Comparison of ENCODE assay signal across 6 cellular contexts in the genomic region with DNA sequence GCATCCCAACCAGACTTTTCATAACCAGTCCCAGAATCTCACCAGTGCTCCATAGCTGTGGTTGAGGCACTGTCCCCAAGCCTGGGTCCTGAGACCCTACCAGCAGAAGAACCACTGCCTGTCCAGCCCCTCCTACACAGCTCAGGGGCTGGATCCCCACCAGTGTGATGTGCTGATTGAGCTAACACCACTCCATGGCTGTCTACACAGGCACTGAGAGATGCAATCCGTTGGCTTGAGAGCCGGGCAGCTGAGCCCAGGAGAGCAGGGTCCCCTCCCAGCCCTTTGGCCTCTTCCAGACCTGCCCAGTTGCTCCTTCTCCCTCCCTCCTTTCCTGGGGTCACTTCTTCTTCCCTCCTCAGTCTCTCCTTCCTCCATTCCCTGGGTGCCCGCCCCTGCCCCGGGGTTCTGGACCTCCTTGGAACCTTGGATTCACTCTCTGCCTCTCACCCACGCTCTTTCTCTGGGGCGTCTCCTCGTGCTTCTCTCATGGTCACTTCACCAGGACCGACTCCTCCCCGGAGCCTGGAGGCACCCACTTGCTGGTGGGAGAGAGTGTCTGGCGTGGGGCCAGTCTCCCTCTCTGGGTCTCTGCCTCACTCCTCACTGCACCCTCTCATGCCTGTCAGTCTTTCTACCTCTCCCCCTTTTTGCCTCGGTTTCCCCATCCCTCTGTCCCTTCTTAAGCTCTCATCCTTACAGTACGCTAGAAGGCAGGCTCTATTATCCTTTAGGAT. TPM values are rescaled to one million over a fixed set of nuclear protein-coding genes. Genes with fewer than 3 reads are reported as not detected.
A peak's percentile ranks its signal among the peaks of the same experiment; 100 is the strongest.
DNase-seq lines count a peak whose midpoint lies in the region; FAIRE-seq and TF ChIP-seq lines count a peak whose summit lies in the region.

No MANE protein-coding gene starts in this region.

- peaks cover 15% of the 10 kb centered on the region for H3K79me2 ChIP-seq in OCI-LY3 (ENCODE audit: low read length)
- peaks cover 21% of the 10 kb centered on the region for H3K79me2 ChIP-seq in endothelial cell of umbilical vein (ENCODE audit: control insufficient read depth, insufficient read depth, low read length)

- CTCF ChIA-PET in endothelial cell of umbilical vein (lab: Charles Lee) = interaction anchor here (1.0 to 2.5 kb wide), 6 partner anchors 8 to 70 kb away, joined by 3 to 8 read pairs (median 6); a partner anchor contains a TSS

- intact Hi-C loops in endothelial cell of umbilical vein (cut with micrococcal nuclease) = no loop called here
- intact Hi-C loops in sigmoid colon (cut with DNase I) = loop anchor here (5.0 kb wide), 1 partner anchor 167 kb away; no protein-coding TSS in a partner anchor

- TF ChIP-seq CTCF in OCI-LY3 (IDR thresholded peaks at IDR 0.05; ENCODE audit: low read depth, low read length) = no peak
- TF ChIP-seq CTCF in endothelial cell of umbilical vein (IDR thresholded peaks at IDR 0.05; ENCODE audit: extremely low read depth in 1 of 2, insufficient read depth in 1 of 2, low read depth in 1 of 2, low read length in 2 of 2) = no peak
- no peak for TF ChIP-seq CTCF in sigmoid colon (IDR thresholded peaks at IDR 0.05)

- peaks cover 37% of the 10 kb centered on the region for H3K4me1 ChIP-seq in OCI-LY3 (ENCODE audit: low read length)
- peaks cover 11% of the 10 kb centered on the region for H3K4me1 ChIP-seq in endothelial cell of umbilical vein (ENCODE audit: control insufficient read depth, extremely low read depth, insufficient read depth, low read length)
- H3K4me1 ChIP-seq in sigmoid colon = peaks cover 0 to 29% (median 25%) of the 10 kb centered on the region in 4 donors

- H3K9me3 ChIP-seq in OCI-LY3 (ENCODE audit: insufficient read depth, low read length) (no peaks in the 10 kb centered on the region), endothelial cell of umbilical vein (replicated peaks; ENCODE audit: control insufficient read depth, insufficient read depth, low read length) (no peaks in the 10 kb centered on the region), sigmoid colon (no peaks in the 10 kb centered on the region)

- peak; percentile 42 for DNase-seq in endothelial cell of umbilical vein (ENCODE audit: low read depth, low spot score)
- peak; percentile 86 for DNase-seq in sigmoid colon
- DNase-seq in NCI-H1105 (lab: John Stamatoyannopoulos, UW) = no peak
- no peak for DNase-seq in cortex of kidney (lab: John Stamatoyannopoulos, UW)
- DNase-seq in NCI-H526 treated with DMSO at 0.1 percent for 48 hours (lab: John Stamatoyannopoulos, UW) = no peak

- no TSS peak for BruUV-seq in endothelial cell of umbilical vein (replicated peaks; lab: Mats Ljungman, UMichigan)

- H3K36me3 ChIP-seq in OCI-LY3 (replicated peaks; ENCODE audit: low read depth, low read length) (peaks cover 16% of the 10 kb centered on the region), endothelial cell of umbilical vein (ENCODE audit: control insufficient read depth in 2 of 2, extremely low read depth in 1 of 2, insufficient read depth in 2 of 2, low read length in 2 of 2) (peaks cover 5 to 12% of the 10 kb centered on the region in 2 experiments), sigmoid colon (peaks cover 0 to 29% (median 6%) of the 10 kb centered on the region in 4 donors)

- POLR2A ChIA-PET in endothelial cell of umbilical vein (lab: Charles Lee) = no interaction called here

- no peak for TF ChIP-seq EP300 in sigmoid colon (IDR thresholded peaks at IDR 0.05)

- peak overlapping the region; percentile 88 for H3K4me2 ChIP-seq in OCI-LY3 (ENCODE audit: low read length)
- H3K4me2 ChIP-seq in endothelial cell of umbilical vein (ENCODE audit: insufficient read depth, low read length) = peak overlapping the region; percentile 57

- no peaks in the 10 kb centered on the region for H3K9me1 ChIP-seq in endothelial cell of umbilical vein (replicated peaks; ENCODE audit: control insufficient read depth, extremely low read depth, insufficient read depth, low read length)

- no peak for FAIRE-seq in endothelial cell of umbilical vein (lab: Jason Lieb, UNC)

- H2AFZ ChIP-seq in OCI-LY3 (ENCODE audit: low read depth, low read length) (no peak overlapping the region), endothelial cell of umbilical vein (ENCODE audit: low read depth, low read length) (peak overlapping the region; percentile 74)

- H3K9ac ChIP-seq in OCI-LY3 (ENCODE audit: low read length) (peak overlapping the region; percentile 39), endothelial cell of umbilical vein (replicated peaks; ENCODE audit: extremely low read depth, insufficient read depth, low read length) (no peak overlapping the region)

- TF ChIP-seq POLR2A in endothelial cell of umbilical vein (IDR thresholded peaks at IDR 0.05; ENCODE audit: low read depth, low read length) = no peak
- no peak for TF ChIP-seq POLR2A in sigmoid colon (IDR thresholded peaks at IDR 0.05)

- H3K27me3 ChIP-seq in OCI-LY3 (ENCODE audit: low read depth, low read length) (no peaks in the 10 kb centered on the region), endothelial cell of umbilical vein (ENCODE audit: control insufficient read depth in 2 of 2, insufficient read depth in 2 of 2, low read length in 2 of 2) (no peaks in the 10 kb centered on the region), sigmoid colon (no peaks in the 10 kb centered on the region)

- 29 to 45% methylated on average over 12 of the region's 12 CpGs for WGBS in sigmoid colon, 2 donors

- H3K4me3 ChIP-seq in OCI-LY3 (ENCODE audit: low read length) (peak overlapping the region; percentile 71), endothelial cell of umbilical vein (replicated peaks in 1 of 3; ENCODE audit: insufficient read depth in 1 of 3, low read depth in 1 of 3, low read length in 3 of 3) (no peak overlapping the region), sigmoid colon (peak overlapping the region; percentile 21 to 100 (median 63))

- 0 out of 2 replicates have a peak, but pooled peaks cover 3% of the 10 kb centered on the region for H4K20me1 ChIP-seq in OCI-LY3 (ENCODE audit: insufficient read depth, low read length)
- H4K20me1 ChIP-seq in endothelial cell of umbilical vein (replicated peaks; ENCODE audit: control insufficient read depth, extremely low read depth, insufficient read depth, low read length) = no peaks in the 10 kb centered on the region

- dilution Hi-C loops in endothelial cell of umbilical vein (cut with MboI; ENCODE audit: extremely low pct_ligation_motif_present, low sequenced_read_pairs) = no loop called here

- peak overlapping the region; percentile 55 for H3K27ac ChIP-seq in OCI-LY3 (ENCODE audit: low read length)
- H3K27ac ChIP-seq in endothelial cell of umbilical vein (ENCODE audit: insufficient read depth, low read depth, low read length) = no peak overlapping the region
- peak overlapping the region; percentile 74 to 97 (median 82) for H3K27ac ChIP-seq in sigmoid colon

RNA-seq across cellular contexts. Expression of a gene that starts 0.7 kb away (rescaled TPM):
- total RNA-seq in endothelial cell of umbilical vein (88.2 and 88.7 TPM in 2 replicates), sigmoid colon (100 to 1,000 TPM in 1 of 4 donors, 10 to 100 TPM in 3; 67.1 to 100 (median 77.7) TPM)
- polyA plus RNA-seq in endothelial cell of umbilical vein (126 and 153 TPM in 2 replicates), sigmoid colon (10 to 100 TPM; 57.3 to 66.1 (median 61.7) TPM)
- polyA plus RNA-seq in endothelial cell of umbilical vein (2011; cell fraction: cytosol; rRNA removed) = 95.1 and 111 TPM in 2 replicates
- 143 and 176 TPM in 2 replicates for polyA plus RNA-seq in endothelial cell of umbilical vein (2011; cell fraction: nucleus; rRNA removed)
- polyA plus RNA-seq in endothelial cell of umbilical vein (2012) = 53.3 and 68.2 TPM in 2 replicates
- polyA minus RNA-seq in endothelial cell of umbilical vein = 50.9 and 74.3 TPM in 2 replicates
- 57.2 TPM for polyA minus RNA-seq in endothelial cell of umbilical vein (2011; cell fraction: cytosol; rRNA and poly(A)+ RNA removed)
- 38.2 and 51.4 TPM in 2 replicates for polyA minus RNA-seq in endothelial cell of umbilical vein (2011; cell fraction: nucleus; rRNA and poly(A)+ RNA removed)

RNA-seq across cellular contexts. Expression of a gene that starts 25.3 kb away (rescaled TPM):
- total RNA-seq in endothelial cell of umbilical vein (7,529 and 7,700 TPM in 2 replicates), sigmoid colon (over 10,000 TPM; 10,511 to 32,672 (median 12,130) TPM)
- polyA plus RNA-seq in endothelial cell of umbilical vein (394 and 491 TPM in 2 replicates), sigmoid colon (1,000 to 10,000 TPM in 1 of 3 donors, 100 to 1,000 TPM in 1, 1 to 10 TPM in 1; 6.6 to 1,968 (median 374) TPM)
- 47.1 and 87.3 TPM in 2 replicates for polyA plus RNA-seq in endothelial cell of umbilical vein (2011; cell fraction: cytosol; rRNA removed)
- 5,514 and 5,703 TPM in 2 replicates for polyA plus RNA-seq in endothelial cell of umbilical vein (2011; cell fraction: nucleus; rRNA removed)
- polyA plus RNA-seq in endothelial cell of umbilical vein (2012) = 638 and 920 TPM in 2 replicates
- polyA minus RNA-seq in endothelial cell of umbilical vein = 8,330 and 9,132 TPM in 2 replicates
- polyA minus RNA-seq in endothelial cell of umbilical vein (2011; cell fraction: cytosol; rRNA and poly(A)+ RNA removed) = 1,996 TPM
- 28,697 and 33,573 TPM in 2 replicates for polyA minus RNA-seq in endothelial cell of umbilical vein (2011; cell fraction: nucleus; rRNA and poly(A)+ RNA removed)

RNA-seq across cellular contexts. Expression of a gene that starts 34.0 kb away (rescaled TPM):
- total RNA-seq in endothelial cell of umbilical vein (120 and 121 TPM in 2 replicates), sigmoid colon (100 to 1,000 TPM in 2 of 4 donors, 10 to 100 TPM in 2; 79.6 to 268 (median 117) TPM)
- polyA plus RNA-seq in endothelial cell of umbilical vein (209 and 225 TPM in 2 replicates), sigmoid colon (10 to 100 TPM in 1 of 3 donors, 1 to 10 TPM in 2; 3.9 to 34.0 (median 9.6) TPM)
- 92.6 and 135 TPM in 2 replicates for polyA plus RNA-seq in endothelial cell of umbilical vein (2011; cell fraction: cytosol; rRNA removed)
- polyA plus RNA-seq in endothelial cell of umbilical vein (2011; cell fraction: nucleus; rRNA removed) = 799 and 904 TPM in 2 replicates
- 108 and 232 TPM in 2 replicates for polyA plus RNA-seq in endothelial cell of umbilical vein (2012)
- 44.1 and 70.6 TPM in 2 replicates for polyA minus RNA-seq in endothelial cell of umbilical vein
- polyA minus RNA-seq in endothelial cell of umbilical vein (2011; cell fraction: cytosol; rRNA and poly(A)+ RNA removed) = 8.5 TPM
- 104 and 152 TPM in 2 replicates for polyA minus RNA-seq in endothelial cell of umbilical vein (2011; cell fraction: nucleus; rRNA and poly(A)+ RNA removed)

RNA-seq across cellular contexts. Expression of a gene that starts 46.1 kb away (rescaled TPM):
- total RNA-seq in endothelial cell of umbilical vein = 40.8 and 46.9 TPM in 2 replicates
- 96.2 and 96.7 TPM in 2 replicates for polyA plus RNA-seq in endothelial cell of umbilical vein
- 73.6 and 74.5 TPM in 2 replicates for polyA plus RNA-seq in endothelial cell of umbilical vein (2011; cell fraction: cytosol; rRNA removed)
- polyA plus RNA-seq in endothelial cell of umbilical vein (2011; cell fraction: nucleus; rRNA removed) = 50.6 TPM in 2 replicates
- polyA plus RNA-seq in endothelial cell of umbilical vein (2012) = 93.2 and 99.8 TPM in 2 replicates
- polyA minus RNA-seq in endothelial cell of umbilical vein = 11.3 and 14.6 TPM in 2 replicates
- 27.7 TPM for polyA minus RNA-seq in endothelial cell of umbilical vein (2011; cell fraction: cytosol; rRNA and poly(A)+ RNA removed)
- polyA minus RNA-seq in endothelial cell of umbilical vein (2011; cell fraction: nucleus; rRNA and poly(A)+ RNA removed) = 14.4 and 33.5 TPM in 2 replicates
- total RNA-seq in sigmoid colon = 10 to 100 TPM; 24.9 to 61.0 (median 58.5) TPM
- polyA plus RNA-seq in sigmoid colon = 10 to 100 TPM; 30.7 to 52.6 (median 36.6) TPM

RNA-seq across cellular contexts. Expression of a gene that starts 48.2 kb away (rescaled TPM):
- total RNA-seq in endothelial cell of umbilical vein (63.1 and 63.8 TPM in 2 replicates), sigmoid colon (10 to 100 TPM; 61.2 to 96.7 (median 91.6) TPM)
- polyA plus RNA-seq in endothelial cell of umbilical vein (153 and 193 TPM in 2 replicates), sigmoid colon (10 to 100 TPM; 34.0 to 63.3 (median 38.4) TPM)
- polyA plus RNA-seq in endothelial cell of umbilical vein (2011; cell fraction: cytosol; rRNA removed) = 57.2 and 80.4 TPM in 2 replicates
- polyA plus RNA-seq in endothelial cell of umbilical vein (2011; cell fraction: nucleus; rRNA removed) = 31.0 and 31.4 TPM in 2 replicates
- polyA plus RNA-seq in endothelial cell of umbilical vein (2012) = 44.3 and 64.1 TPM in 2 replicates
- polyA minus RNA-seq in endothelial cell of umbilical vein = 30.8 and 35.3 TPM in 2 replicates
- 10.7 TPM for polyA minus RNA-seq in endothelial cell of umbilical vein (2011; cell fraction: cytosol; rRNA and poly(A)+ RNA removed)
- 15.6 and 20.3 TPM in 2 replicates for polyA minus RNA-seq in endothelial cell of umbilical vein (2011; cell fraction: nucleus; rRNA and poly(A)+ RNA removed)

Comparison
In these comparisons a context has a peak if more than half of its experiments do, and no peak if none do; other contexts are left out.
1. H3K4me3 ChIP-seq: peak in OCI-LY3 (single experiment) and sigmoid colon (4 of 4); none in endothelial cell of umbilical vein (0 of 3).
2. DNase-seq: peak in endothelial cell of umbilical vein (single experiment) and sigmoid colon (single experiment); none in NCI-H1105 (single experiment), cortex of kidney (single experiment) and NCI-H526 treated with DMSO at 0.1 percent for 48 hours (single experiment).